Comparison of ENCODE assay signal across 39 cellular contexts in the genomic region with DNA sequence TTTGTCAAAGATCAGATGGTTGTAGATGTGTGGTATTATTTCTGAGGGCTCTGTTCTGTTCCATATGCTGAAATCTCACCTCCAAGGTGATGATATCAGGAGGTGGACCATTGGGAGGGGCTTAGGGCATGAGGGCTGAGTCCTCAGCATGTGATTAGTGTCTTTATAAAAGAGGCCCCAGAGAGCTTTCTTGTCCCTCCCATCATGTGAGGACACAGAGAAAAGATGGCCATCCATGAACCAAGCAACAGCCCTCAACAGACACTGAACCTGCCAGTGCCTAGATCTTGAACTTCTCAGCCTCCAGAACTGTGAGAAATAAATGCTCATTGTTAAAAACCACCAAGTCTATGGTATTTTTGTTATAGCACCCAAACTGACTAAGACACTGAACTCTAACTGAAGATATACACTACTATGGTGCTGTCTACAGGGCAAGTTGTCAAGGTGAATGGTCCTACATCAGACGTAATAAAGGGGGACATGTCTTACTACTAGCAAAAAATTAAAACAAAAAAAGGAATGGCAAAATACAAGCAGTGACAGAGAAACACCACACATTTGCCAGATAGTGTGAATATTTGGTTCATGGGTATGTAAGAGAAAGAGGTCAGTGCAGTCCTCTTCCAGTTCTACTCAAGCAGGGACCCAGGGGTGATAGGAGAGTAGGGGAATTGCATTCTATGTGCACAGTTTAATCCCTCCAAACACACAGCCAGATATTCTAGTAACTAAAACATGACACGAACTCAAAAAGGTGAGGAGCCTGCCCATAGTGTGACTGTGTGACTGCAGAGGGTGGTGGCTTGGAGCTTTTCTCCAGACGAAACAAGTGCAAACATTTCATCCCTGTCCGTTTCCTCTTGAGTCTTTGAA.
"Had no signal": no experiment of that assay in that cellular context is flagged by ENCODE, and none has a peak within 500 bp of the region (broad histone marks: within the 10 kb centered on the region; RNA-seq: fewer than 3 reads in every experiment).

No MANE protein-coding gene starts in this region.

- H3K9me3 Mint-ChIP-seq: activated CD4-positive, alpha-beta memory T cell treated with anti-CD3 and anti-CD28 coated beads, Interleukin-2, amount 10 ng/mL, durations not matched to agents 7 days and 5 days; activated CD4-positive, alpha-beta T cell treated with anti-CD3 and anti-CD28 coated beads, Interleukin-2, amount 10 ng/mL, durations not matched to agents 7 days and 5 days; activated naive CD8-positive, alpha-beta T cell treated with anti-CD3 and anti-CD28 coated beads, Interleukin-2, amount 10 ng/mL, durations not matched to agents 7 days and 5 days; activated naive CD8-positive, alpha-beta T cell treated with anti-CD3 and anti-CD28 coated beads, Interleukin-2, amount 50 U/mL, for 24 hours; activated T-cell treated with anti-CD3 and anti-CD28 coated beads, Interleukin-2, amount 50 U/mL, for 24 hours; activated T-helper 2 cell treated with anti-CD3 and anti-CD28 coated beads, Interferon-gamma antibody, Interleukin-2, Interleukin-4, amounts not matched to agents 10 μg/mL and 5 μg/mL and 100 μg/mL, durations not matched to agents 14 hours and 24 hours and 36 hours; central memory CD8-positive, alpha-beta T cell; T-helper 1 cell treated with Interleukin-12 subunit alpha and Interleukin-12 subunit beta and Interleukin-4 antibody, amounts not matched to agents 30 μg/mL and 1 μg/mL, for 36 hours; T-helper 2 cell treated with Interferon-gamma antibody and Interleukin-4, amounts not matched to agents 5 μg/mL and 100 μg/mL, for 36 hours; WTC11 had no signal

- H3K36me3 ChIP-seq: ascending aorta, cardiac muscle cell had no signal

- H3K27me3 ChIP-seq: ascending aorta, cardiac muscle cell had no signal

- H3K36me3 Mint-ChIP-seq: activated CD8-positive, alpha-beta memory T cell treated with anti-CD3 and anti-CD28 coated beads, Interleukin-2, amount 10 ng/mL, durations not matched to agents 7 days and 5 days; activated naive CD8-positive, alpha-beta T cell; activated naive CD8-positive, alpha-beta T cell treated with anti-CD3 and anti-CD28 coated beads, Interleukin-2, amount 10 ng/mL, durations not matched to agents 7 days and 5 days; brain; WTC11 had no signal

- H3K4me1 Mint-ChIP-seq: activated CD4-positive, alpha-beta memory T cell treated with anti-CD3 and anti-CD28 coated beads, Interleukin-2, amount 10 ng/mL, durations not matched to agents 7 days and 5 days; activated CD4-positive, alpha-beta T cell treated with anti-CD3 and anti-CD28 coated beads for 36 hours; activated CD4-positive, alpha-beta T cell treated with anti-CD3 and anti-CD28 coated beads, Interleukin-2, amount 10 ng/mL, durations not matched to agents 7 days and 5 days; activated CD8-positive, alpha-beta memory T cell treated with anti-CD3 and anti-CD28 coated beads, Interleukin-2, amount 10 ng/mL, durations not matched to agents 7 days and 5 days; activated naive CD8-positive, alpha-beta T cell treated with anti-CD3 and anti-CD28 coated beads, Interleukin-2, amount 10 ng/mL, durations not matched to agents 7 days and 5 days; activated naive CD8-positive, alpha-beta T cell treated with anti-CD3 and anti-CD28 coated beads, Interleukin-2, amount 50 U/mL, for 24 hours; brain; central memory CD8-positive, alpha-beta T cell; WTC11 had no signal

- H3K4me3 ChIP-seq: ascending aorta, cardiac muscle cell had no signal

- FAIRE-seq: bronchial epithelial cell, TTC549 had no signal

- H3K27ac ChIP-seq: ascending aorta, cardiac muscle cell, VCaP had no signal

- DNase-seq: activated CD4-positive, alpha-beta memory T cell treated with anti-CD3 and anti-CD28 coated beads, Interleukin-2, amount 10 ng/mL, durations not matched to agents 7 days and 5 days; activated CD4-positive, alpha-beta T cell treated with anti-CD3 and anti-CD28 coated beads for 1 hour; activated CD4-positive, alpha-beta T cell treated with anti-CD3 and anti-CD28 coated beads for 36 hours; activated CD4-positive, alpha-beta T cell treated with anti-CD3 and anti-CD28 coated beads for 48 hours; activated CD4-positive, alpha-beta T cell treated with anti-CD3 and anti-CD28 coated beads, Interleukin-2, amount 10 ng/mL, durations not matched to agents 7 days and 5 days; activated CD4-positive, alpha-beta T cell treated with anti-CD3 and anti-CD28 coated beads, Interleukin-2, amount 50 U/mL, for 48 hours; activated CD4-positive, CD25-positive, alpha-beta regulatory T cell; activated CD8-positive, alpha-beta memory T cell treated with anti-CD3 and anti-CD28 coated beads for 24 hours; activated CD8-positive, alpha-beta memory T cell treated with anti-CD3 and anti-CD28 coated beads, Interleukin-2, amount 10 ng/mL, durations not matched to agents 7 days and 5 days; activated CD8-positive, alpha-beta memory T cell treated with anti-CD3 and anti-CD28 coated beads, Interleukin-2, amount 50 U/mL, for 48 hours; activated CD8-positive, alpha-beta T cell treated with anti-CD3 and anti-CD28 coated beads, Interleukin-2, amount 10 ng/mL, durations not matched to agents 7 days and 5 days; activated effector memory CD4-positive, alpha-beta T cell treated with Interleukin-2 at 50 U/mL for 16 hours; activated gamma-delta T cell; activated naive CD4-positive, alpha-beta T cell treated with anti-CD3 and anti-CD28 coated beads, Interleukin-2, amount 50 U/mL, for 16 hours; activated naive CD4-positive, alpha-beta T cell treated with Interleukin-2 at 50 U/mL for 16 hours; activated naive CD8-positive, alpha-beta T cell treated with anti-CD3 and anti-CD28 coated beads, Interleukin-2, amount 10 ng/mL, durations not matched to agents 7 days and 5 days; activated naive CD8-positive, alpha-beta T cell treated with anti-CD3 and anti-CD28 coated beads, Interleukin-2, amount 50 U/mL, for 24 hours; activated T-cell treated with anti-CD3 and anti-CD28 coated beads, Interleukin-2, amount 50 U/mL, for 24 hours; activated T-cell treated with anti-CD3 and anti-CD28 coated beads, Interleukin-2, amount 50 U/mL, for 48 hours; amygdala; anterior cingulate cortex; caudate nucleus; cerebellar nuclear complex; T-helper 1 cell; T-helper 2 cell; T-helper 9 cell had no signal

- H3K27ac Mint-ChIP-seq: activated CD4-positive, alpha-beta memory T cell treated with anti-CD3 and anti-CD28 coated beads, Interleukin-2, amount 10 ng/mL, durations not matched to agents 7 days and 5 days; activated CD4-positive, alpha-beta T cell treated with anti-CD3 and anti-CD28 coated beads for 36 hours; activated CD4-positive, alpha-beta T cell treated with anti-CD3 and anti-CD28 coated beads, Interleukin-2, amount 10 ng/mL, durations not matched to agents 7 days and 5 days; activated CD8-positive, alpha-beta memory T cell treated with anti-CD3 and anti-CD28 coated beads, Interleukin-2, amount 10 ng/mL, durations not matched to agents 7 days and 5 days; activated CD8-positive, alpha-beta T cell treated with anti-CD3 and anti-CD28 coated beads, Interleukin-2, amount 10 ng/mL, durations not matched to agents 7 days and 5 days; activated naive CD8-positive, alpha-beta T cell; activated naive CD8-positive, alpha-beta T cell treated with anti-CD3 and anti-CD28 coated beads, Interleukin-2, amount 10 ng/mL, durations not matched to agents 7 days and 5 days; activated naive CD8-positive, alpha-beta T cell treated with anti-CD3 and anti-CD28 coated beads, Interleukin-2, amount 50 U/mL, for 24 hours; activated T-cell treated with anti-CD3 and anti-CD28 coated beads, Interleukin-2, amount 50 U/mL, for 24 hours; activated T-helper 2 cell treated with anti-CD3 and anti-CD28 coated beads, Interferon-gamma antibody, Interleukin-2, Interleukin-4, amounts not matched to agents 10 μg/mL and 5 μg/mL and 100 μg/mL, durations not matched to agents 14 hours and 24 hours and 36 hours; brain; T-helper 1 cell treated with Interleukin-12 subunit alpha and Interleukin-12 subunit beta and Interleukin-4 antibody, amounts not matched to agents 30 μg/mL and 1 μg/mL, for 36 hours; T-helper 2 cell treated with Interferon-gamma antibody and Interleukin-4, amounts not matched to agents 5 μg/mL and 100 μg/mL, for 36 hours; WTC11 had no signal

- H3K9me3 ChIP-seq: ascending aorta had no signal

- H3K4me3 Mint-ChIP-seq: activated CD4-positive, alpha-beta memory T cell treated with anti-CD3 and anti-CD28 coated beads, Interleukin-2, amount 10 ng/mL, durations not matched to agents 7 days and 5 days; activated CD4-positive, alpha-beta T cell treated with anti-CD3 and anti-CD28 coated beads for 36 hours; activated CD4-positive, alpha-beta T cell treated with anti-CD3 and anti-CD28 coated beads, Interleukin-2, amount 10 ng/mL, durations not matched to agents 7 days and 5 days; activated CD8-positive, alpha-beta memory T cell treated with anti-CD3 and anti-CD28 coated beads, Interleukin-2, amount 10 ng/mL, durations not matched to agents 7 days and 5 days; activated CD8-positive, alpha-beta T cell treated with anti-CD3 and anti-CD28 coated beads, Interleukin-2, amount 10 ng/mL, durations not matched to agents 7 days and 5 days; activated naive CD8-positive, alpha-beta T cell; activated naive CD8-positive, alpha-beta T cell treated with anti-CD3 and anti-CD28 coated beads, Interleukin-2, amount 10 ng/mL, durations not matched to agents 7 days and 5 days; activated naive CD8-positive, alpha-beta T cell treated with anti-CD3 and anti-CD28 coated beads, Interleukin-2, amount 50 U/mL, for 24 hours; activated T-cell treated with anti-CD3 and anti-CD28 coated beads, Interleukin-2, amount 50 U/mL, for 24 hours; brain; central memory CD8-positive, alpha-beta T cell; T-helper 1 cell treated with Interleukin-12 subunit alpha and Interleukin-12 subunit beta and Interleukin-4 antibody, amounts not matched to agents 30 μg/mL and 1 μg/mL, for 36 hours; T-helper 2 cell treated with Interferon-gamma antibody and Interleukin-4, amounts not matched to agents 5 μg/mL and 100 μg/mL, for 36 hours; WTC11 had no signal

- H3K27me3 Mint-ChIP-seq: activated CD4-positive, alpha-beta memory T cell treated with anti-CD3 and anti-CD28 coated beads, Interleukin-2, amount 10 ng/mL, durations not matched to agents 7 days and 5 days; activated CD4-positive, alpha-beta T cell treated with anti-CD3 and anti-CD28 coated beads, Interleukin-2, amount 10 ng/mL, durations not matched to agents 7 days and 5 days; activated CD8-positive, alpha-beta memory T cell treated with anti-CD3 and anti-CD28 coated beads, Interleukin-2, amount 10 ng/mL, durations not matched to agents 7 days and 5 days; activated naive CD8-positive, alpha-beta T cell; activated naive CD8-positive, alpha-beta T cell treated with anti-CD3 and anti-CD28 coated beads, Interleukin-2, amount 10 ng/mL, durations not matched to agents 7 days and 5 days; activated T-cell treated with anti-CD3 and anti-CD28 coated beads, Interleukin-2, amount 50 U/mL, for 24 hours; central memory CD8-positive, alpha-beta T cell had no signal

- ATAC-seq: activated CD4-positive, alpha-beta T cell treated with anti-CD3 and anti-CD28 coated beads for 36 hours; activated CD4-positive, CD25-positive, alpha-beta regulatory T cell treated with anti-CD3 and anti-CD28 coated beads, Interleukin-2, amount 50 U/mL, for 24 hours; activated CD8-positive, alpha-beta memory T cell treated with anti-CD3 and anti-CD28 coated beads, Interleukin-2, amount 10 ng/mL, durations not matched to agents 7 days and 5 days; activated CD8-positive, alpha-beta T cell treated with anti-CD3 and anti-CD28 coated beads, Interleukin-2, amount 10 ng/mL, durations not matched to agents 7 days and 5 days; activated naive CD8-positive, alpha-beta T cell treated with anti-CD3 and anti-CD28 coated beads, Interleukin-2, amount 50 U/mL, for 24 hours; WTC11 had no signal

- H3K4me1 ChIP-seq: ascending aorta had no signal
